ENCODE assay signal across 8 cellular contexts in the genomic region with DNA sequence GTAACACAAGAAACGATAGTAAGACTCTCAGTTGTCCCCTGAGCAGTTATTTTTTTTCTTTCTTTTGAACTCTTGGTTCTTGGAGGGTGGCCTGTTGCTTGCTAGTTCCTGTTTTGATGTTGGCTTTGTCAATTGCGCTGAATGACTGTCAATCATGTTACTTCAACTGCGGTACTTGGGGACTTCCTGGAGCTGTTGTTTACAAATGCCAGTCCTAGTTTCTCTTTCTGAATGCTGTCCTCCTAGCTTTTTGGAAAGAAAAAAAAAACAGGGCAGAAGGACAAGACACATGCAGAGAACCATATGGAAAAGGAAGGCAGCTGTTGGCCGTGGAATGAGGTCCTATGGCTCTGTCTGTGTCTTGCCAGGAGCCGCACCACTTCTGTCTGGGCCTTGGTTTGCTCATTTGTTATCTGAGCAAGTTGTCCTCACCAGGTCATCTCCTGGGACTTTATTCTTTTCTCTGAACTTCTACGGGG. TPM values are rescaled to one million over a fixed set of nuclear protein-coding genes. Genes with fewer than 3 reads are reported as not detected.
A peak's percentile ranks its signal among the peaks of the same experiment; 100 is the strongest.
DNase-seq lines count a peak whose midpoint lies in the region; ATAC-seq, FAIRE-seq and TF ChIP-seq lines count a peak whose summit lies in the region.

No MANE protein-coding gene starts in this region.

- peak overlapping the region; percentile 23 for H3K4me3 ChIP-seq in HL-60 (replicated peaks; ENCODE audit: insufficient read depth, low read length)

- peak; percentile 57 for ATAC-seq in GM21390 (IDR thresholded peaks at IDR 0.05; ENCODE audit: unreplicated experiment)
- ATAC-seq in Right ventricle myocardium superior (ENCODE audit: poor library complexity): peak; percentile 36
- peak; percentile 60 for ATAC-seq in stimulated activated naive B cell treated with anti-CD40 and anti-IgM and Interleukin-4, amounts not matched to agents 10 μg/mL and 1 μg/mL and 100 μg/mL, for 72 hours (replicated peaks)

- peak; percentile 59 for FAIRE-seq in G401.6 (lab: Jason Lieb, UNC)

- peaks cover 7% of the 10 kb centered on the region for H3K36me3 Mint-ChIP-seq in activated CD4-positive, alpha-beta T cell treated with anti-CD3 and anti-CD28 coated beads, Interleukin-2, amount 10 ng/mL, durations not matched to agents 24 days and 14 days (ENCODE audit: low read depth)
- no peaks in the 10 kb centered on the region for H3K36me3 Mint-ChIP-seq in stimulated activated naive B cell treated with anti-CD40 and anti-IgM and Interleukin-4, amounts not matched to agents 10 μg/mL and 1 μg/mL and 100 μg/mL, for 72 hours

- TF ChIP-seq CTCF in HL-60 (IDR thresholded peaks at IDR 0.05; ENCODE audit: insufficient read depth, low read length): no peak

- H3K27ac Mint-ChIP-seq in activated CD4-positive, alpha-beta T cell treated with anti-CD3 and anti-CD28 coated beads, Interleukin-2, amount 10 ng/mL, durations not matched to agents 24 days and 14 days: peak overlapping the region; percentile 97
- peak overlapping the region; percentile 98 for H3K27ac Mint-ChIP-seq in stimulated activated naive B cell treated with anti-CD40 and anti-IgM and Interleukin-4, amounts not matched to agents 10 μg/mL and 1 μg/mL and 100 μg/mL, for 72 hours

- H3K4me1 Mint-ChIP-seq in activated CD4-positive, alpha-beta T cell treated with anti-CD3 and anti-CD28 coated beads, Interleukin-2, amount 10 ng/mL, durations not matched to agents 24 days and 14 days: peaks cover 82% of the 10 kb centered on the region
- H3K4me1 Mint-ChIP-seq in stimulated activated naive B cell treated with anti-CD40 and anti-IgM and Interleukin-4, amounts not matched to agents 10 μg/mL and 1 μg/mL and 100 μg/mL, for 72 hours: peaks cover 65 to 87% of the 10 kb centered on the region in 2 donors

- no peaks in the 10 kb centered on the region for H3K27me3 Mint-ChIP-seq in activated CD4-positive, alpha-beta T cell treated with anti-CD3 and anti-CD28 coated beads, Interleukin-2, amount 10 ng/mL, durations not matched to agents 24 days and 14 days
- H3K27me3 Mint-ChIP-seq in stimulated activated naive B cell treated with anti-CD40 and anti-IgM and Interleukin-4, amounts not matched to agents 10 μg/mL and 1 μg/mL and 100 μg/mL, for 72 hours: no peaks in the 10 kb centered on the region

- H3K27me3 ChIP-seq in HL-60 (ENCODE audit: insufficient read depth, poor library complexity, severe bottlenecking): no peaks in the 10 kb centered on the region

- DNase-seq in HL-60 (ENCODE audit: low read depth in 1 of 2, low spot score in 1 of 2) (peak in 1 of 2 experiments; percentile 84), Right ventricle myocardium superior (no peak), NCI-H2107 (lab: John Stamatoyannopoulos, UW) (no peak), GOT3 (lab: John Stamatoyannopoulos, UW) (no peak)
- DNase-seq in activated CD4-positive, alpha-beta T cell treated with anti-CD3 and anti-CD28 coated beads, Interleukin-2, amount 10 ng/mL, durations not matched to agents 24 days and 14 days: peak; percentile 91
- DNase-seq in stimulated activated naive B cell treated with anti-CD40 and anti-IgM and Interleukin-4, amounts not matched to agents 10 μg/mL and 1 μg/mL and 100 μg/mL, for 72 hours: peak; percentile 58

- H3K27ac ChIP-seq in HL-60 (replicated peaks): peak overlapping the region; percentile 84

- peak overlapping the region; percentile 79 for H3K4me3 Mint-ChIP-seq in activated CD4-positive, alpha-beta T cell treated with anti-CD3 and anti-CD28 coated beads, Interleukin-2, amount 10 ng/mL, durations not matched to agents 24 days and 14 days
- peak overlapping the region; percentile 78 to 93 for H3K4me3 Mint-ChIP-seq in stimulated activated naive B cell treated with anti-CD40 and anti-IgM and Interleukin-4, amounts not matched to agents 10 μg/mL and 1 μg/mL and 100 μg/mL, for 72 hours

- H3K9me3 Mint-ChIP-seq in activated CD4-positive, alpha-beta T cell treated with anti-CD3 and anti-CD28 coated beads, Interleukin-2, amount 10 ng/mL, durations not matched to agents 24 days and 14 days: peaks cover 8% of the 10 kb centered on the region
- H3K9me3 Mint-ChIP-seq in stimulated activated naive B cell treated with anti-CD40 and anti-IgM and Interleukin-4, amounts not matched to agents 10 μg/mL and 1 μg/mL and 100 μg/mL, for 72 hours: no peaks in the 10 kb centered on the region

- intact Hi-C loops in activated CD4-positive, alpha-beta T cell treated with anti-CD3 and anti-CD28 coated beads, Interleukin-2, amount 10 ng/mL, durations not matched to agents 24 days and 14 days (cut with micrococcal nuclease): loop anchor here (1.0 to 10.0 kb wide), 7 partner anchors 8 to 790 kb away; no protein-coding TSS in a partner anchor
- intact Hi-C loops in Right ventricle myocardium superior (cut with DNase I): no loop called here

RNA-seq across cellular contexts. Expression of a gene that starts 7.0 kb away (rescaled TPM):
- 45.2 and 53.6 TPM in 2 replicates for total RNA-seq in activated CD4-positive, alpha-beta T cell treated with anti-CD3 and anti-CD28 coated beads, Interleukin-2, amount 10 ng/mL, durations not matched to agents 24 days and 14 days
- total RNA-seq in Right ventricle myocardium superior: 90.0 TPM

RNA-seq across cellular contexts. Expression of a gene that starts 54.3 kb away (rescaled TPM):
- total RNA-seq in activated CD4-positive, alpha-beta T cell treated with anti-CD3 and anti-CD28 coated beads, Interleukin-2, amount 10 ng/mL, durations not matched to agents 24 days and 14 days: 26.3 and 31.1 TPM in 2 replicates
- 16.0 TPM for total RNA-seq in Right ventricle myocardium superior

RNA-seq across cellular contexts. Expression of a gene that starts 54.7 kb away (rescaled TPM):
- total RNA-seq in activated CD4-positive, alpha-beta T cell treated with anti-CD3 and anti-CD28 coated beads, Interleukin-2, amount 10 ng/mL, durations not matched to agents 24 days and 14 days: 38.3 and 41.8 TPM in 2 replicates
- 40.8 TPM for total RNA-seq in Right ventricle myocardium superior

Comparison
In these comparisons a context has a peak if more than half of its experiments do, and no peak if none do; other contexts are left out.
1. DNase-seq: peak in activated CD4-positive, alpha-beta T cell treated with anti-CD3 and anti-CD28 coated beads, Interleukin-2, amount 10 ng/mL, durations not matched to agents 24 days and 14 days (single experiment) and stimulated activated naive B cell treated with anti-CD40 and anti-IgM and Interleukin-4, amounts not matched to agents 10 μg/mL and 1 μg/mL and 100 μg/mL, for 72 hours (single experiment); none in Right ventricle myocardium superior (single experiment), NCI-H2107 (single experiment) and GOT3 (single experiment).
2. Peak in every context shown above with its lines, with median percentiles within 50 percentile points of each other: ATAC-seq.